16 cellular contexts compared by ENCODE assay signal in the genomic region with DNA sequence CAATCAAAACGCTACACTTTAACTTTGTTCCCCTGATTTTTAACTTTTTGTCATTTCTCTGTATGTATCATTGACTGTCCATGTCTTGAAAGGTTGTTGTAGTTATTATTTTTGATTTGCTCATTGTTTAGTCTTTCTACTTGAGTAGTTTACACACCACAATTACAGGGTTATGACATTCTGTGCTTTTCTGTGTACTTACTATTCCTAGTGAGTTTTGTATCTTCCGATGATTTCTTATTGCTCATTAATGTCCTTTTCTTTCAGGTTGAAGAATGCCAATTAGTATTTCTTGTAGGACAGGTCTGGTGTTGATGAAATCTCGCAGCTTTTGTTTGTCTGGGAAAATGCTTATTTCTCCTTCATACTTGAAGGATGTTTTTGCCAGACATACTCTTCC.
"Had no signal": no experiment of that assay in that cellular context is flagged by ENCODE, and none has a peak within 500 bp of the region (broad histone marks: within the 10 kb centered on the region; RNA-seq: fewer than 3 reads in every experiment).

No MANE protein-coding gene starts in this region.

- H3K4me1 ChIP-seq: colonic mucosa, sigmoid colon had no signal

- H3K79me2 ChIP-seq: hepatocyte had no signal

- H2AFZ ChIP-seq: hepatocyte had no signal

- H3K27ac ChIP-seq: colonic mucosa, hepatocyte, psoas muscle, sigmoid colon, skin epidermis had no signal

- ATAC-seq: naive thymus-derived CD4-positive, alpha-beta T cell; psoas muscle had no signal

- DNase-seq: colonic mucosa; dermis blood vessel endothelial cell; erythroblast; foreskin melanocyte; head of caudate nucleus; kidney glomerular epithelial cell; mammary epithelial cell; naive thymus-derived CD4-positive, alpha-beta T cell; nephron progenitor cell; psoas muscle; sigmoid colon; stimulated activated CD4-positive, alpha-beta T cell treated with anti-CD3 and anti-CD28 coated beads, Interleukin-2, amount 100 ng/mL, for 48 hours; stimulated activated naive CD4-positive, alpha-beta T cell treated with Interleukin-2 at 50 U/mL for 16 hours had no signal

- H3K9me3 ChIP-seq: colonic mucosa, psoas muscle had no signal

- H3K4me3 ChIP-seq: colonic mucosa, hepatocyte, psoas muscle, sigmoid colon, skin epidermis had no signal

- H3K4me2 ChIP-seq: hepatocyte had no signal

- H3K27me3 ChIP-seq: colonic mucosa, hepatocyte, sigmoid colon had no signal

- FAIRE-seq: urothelium cell line had no signal

- H3K36me3 ChIP-seq: colonic mucosa, sigmoid colon had no signal
